In the genomic region with DNA sequence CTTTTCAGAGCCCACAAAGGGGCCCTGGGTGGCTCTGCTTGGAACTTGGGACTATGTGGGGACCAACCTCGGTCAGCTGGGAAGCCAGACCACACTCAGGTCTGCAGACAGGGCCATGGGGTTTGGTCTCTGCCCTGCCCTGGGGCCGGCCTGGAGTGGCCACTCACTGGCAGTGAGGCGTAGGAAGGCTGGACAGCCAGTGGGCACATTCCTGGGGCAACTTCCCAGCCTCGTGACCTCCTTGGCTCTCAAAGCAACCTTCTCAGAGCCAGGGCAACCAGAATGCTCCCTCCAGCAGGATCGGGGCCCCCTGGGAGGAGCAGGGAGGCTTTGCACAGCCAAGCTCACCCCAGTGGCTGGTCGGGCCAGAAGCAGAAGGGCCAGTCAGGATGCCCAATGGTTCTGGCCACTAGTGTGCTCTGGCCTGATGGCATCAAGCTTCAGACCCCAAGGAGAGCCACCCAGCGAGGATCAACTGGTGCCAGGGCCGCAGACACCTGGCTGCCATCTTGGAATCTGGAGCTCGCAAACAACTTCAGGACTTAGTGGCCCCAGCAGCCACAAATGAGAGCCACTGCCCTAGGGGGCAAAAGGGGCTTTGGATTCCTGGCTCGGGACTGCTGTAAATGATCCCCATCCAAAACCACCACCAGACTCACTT, we compare ENCODE assay signal across 17 cellular contexts.
DNase-seq lines count a peak whose midpoint lies in the region; FAIRE-seq and TF ChIP-seq lines count a peak whose summit lies in the region.
"Had no signal": no experiment of that assay in that cellular context is flagged by ENCODE, and none has a peak within 500 bp of the region (broad histone marks: within the 10 kb centered on the region; RNA-seq: fewer than 3 reads in every experiment).

No MANE protein-coding gene starts in this region.

- H3K4me1 ChIP-seq in PC-9 (replicated peaks; ENCODE audit: insufficient read depth) (peaks cover 30% of the 10 kb centered on the region), sigmoid colon (no peaks in the 10 kb centered on the region), HAP-1 (no peaks in the 10 kb centered on the region)
- H3K4me1 ChIP-seq: testis had no signal

- H3K9me3 ChIP-seq in PC-9 (ENCODE audit: insufficient read depth, low read depth) (no peaks in the 10 kb centered on the region), sigmoid colon (no peaks in the 10 kb centered on the region), HAP-1 (no peaks in the 10 kb centered on the region)
- H3K9me3 ChIP-seq: testis had no signal

- peaks cover 67% of the 10 kb centered on the region for H3F3A ChIP-seq in PC-9 (ENCODE audit: insufficient read depth, low read depth)

- H3K79me2 ChIP-seq in PC-9 (ENCODE audit: low read depth) = no peaks in the 10 kb centered on the region

- CTCF ChIA-PET in PC-9 (lab: Charles Lee) = no interaction called here

- no TSS peak for BruUV-seq in PC-9 (replicated peaks; lab: Mats Ljungman, UMichigan)

- H3K36me3 ChIP-seq in PC-9 (ENCODE audit: low read depth) = peaks cover 3% of the 10 kb centered on the region; the same call in 1 of the 2 replicates
- no peaks in the 10 kb centered on the region for H3K36me3 ChIP-seq in sigmoid colon
- H3K36me3 ChIP-seq in HAP-1 (replicated peaks) = no peaks in the 10 kb centered on the region

- in situ Hi-C loops in HAP-1 (cut with MboI; ENCODE audit: low sequenced_read_pairs) = no loop called here

- DNase-seq in GM12892 (ENCODE audit: insufficient read length) = peak; percentile 13
- DNase-seq in PC-9 = peak; percentile 52 to 78
- DNase-seq in islet precursor cell = peak; percentile 27
- peak; percentile 53 for DNase-seq in sigmoid colon
- no peak for DNase-seq in NCI-H1092 treated with DMSO at 0.1 percent for 48 hours (lab: John Stamatoyannopoulos, UW)
- no peak for DNase-seq in HAP-1 (ENCODE audit: low spot score in 2 of 2)
- DNase-seq in NCI-H2029 treated with DMSO at 0.1 percent for 48 hours (lab: John Stamatoyannopoulos, UW) = no peak
- DNase-seq: activated CD4-positive, alpha-beta memory T cell treated with anti-CD3 and anti-CD28 coated beads for 36 hours; amniotic stem cell; effector memory CD8-positive, alpha-beta T cell; KBM-7; NCI-H1048; NCI-H2107; NCI-H526 treated with DMSO at 0.1 percent for 48 hours; testis had no signal

- POLR2A ChIA-PET in PC-9 (lab: Charles Lee; ENCODE audit: unreplicated experiment) = interaction anchor here (0.5 to 0.7 kb wide), 4 partner anchors 76 to 258 kb away, joined by 3 to 5 read pairs (median 4); a partner anchor contains a TSS

- H3K9me2 ChIP-seq in PC-9 (ENCODE audit: insufficient read depth) = no peaks in the 10 kb centered on the region

- WGBS in sigmoid colon, 2 donors = 92 to 95% methylated on average over 10 of the region's 10 CpGs

- no peak for TF ChIP-seq CTCF in PC-9 (conservative IDR thresholded peaks at IDR 0.05)
- no peak for TF ChIP-seq CTCF in sigmoid colon (IDR thresholded peaks at IDR 0.05)

- no peak overlapping the region for H2AFZ ChIP-seq in PC-9

- TF ChIP-seq POLR2A in GM12892 (IDR thresholded peaks at IDR 0.05; ENCODE audit: low read depth, low read length) = no peak
- TF ChIP-seq POLR2A in sigmoid colon (IDR thresholded peaks at IDR 0.05) = no peak

- H3K27me3 ChIP-seq in PC-9 (ENCODE audit: insufficient read depth, low read depth) = no peaks in the 10 kb centered on the region
- peaks cover 0 to 3% (median 0%) of the 10 kb centered on the region in 3 donors for H3K27me3 ChIP-seq in sigmoid colon
- H3K27me3 ChIP-seq in HAP-1 (ENCODE audit: low read depth) = no peaks in the 10 kb centered on the region
- H3K27me3 ChIP-seq: testis had no signal

- no peaks in the 10 kb centered on the region for H4K20me1 ChIP-seq in PC-9 (ENCODE audit: insufficient read depth)

- peak overlapping the region; percentile 59 for H3K27ac ChIP-seq in PC-9
- H3K27ac ChIP-seq in sigmoid colon = no peak overlapping the region
- H3K27ac ChIP-seq: testis had no signal

- no peak for FAIRE-seq in GM12892 (lab: Jason Lieb, UNC)
- FAIRE-seq: G401.6, GM12878 had no signal

- no peak overlapping the region for H3K4me3 ChIP-seq in PC-9
- H3K4me3 ChIP-seq in sigmoid colon = no peak overlapping the region
- no peak overlapping the region for H3K4me3 ChIP-seq in HAP-1
- H3K4me3 ChIP-seq: GM12878 had no signal

- peak overlapping the region; percentile 70 for H3K4me2 ChIP-seq in PC-9

- TF ChIP-seq EP300 in sigmoid colon (IDR thresholded peaks at IDR 0.05) = no peak

- intact Hi-C loops in PC-9 (cut with micrococcal nuclease; ENCODE audit: unreplicated experiment) (loop anchor here (1.0 to 5.0 kb wide), 4 partner anchors 80 to 279 kb away; no protein-coding TSS in a partner anchor), sigmoid colon (cut with DNase I) (no loop called here)

Comparison
In these comparisons a context has a peak if more than half of its experiments do, and no peak if none do; other contexts are left out.
1. DNase-seq: peak in GM12892 (single experiment), PC-9 (2 of 2), islet precursor cell (single experiment) and sigmoid colon (single experiment); none in NCI-H1092 treated with DMSO at 0.1 percent for 48 hours (single experiment), HAP-1 (0 of 2) and NCI-H2029 treated with DMSO at 0.1 percent for 48 hours (single experiment).